Comparison of ENCODE assay signal across 1 cellular context in genomic region chr13:50226515-50227147, GRCh38.
TF ChIP-seq lines count a peak whose summit lies in the region.

No MANE protein-coding gene starts in this region.

TF ChIP-seq in GM12878, 131 proteins besides CTCF, POLR2A, EP300 and RAD21 (continued from another document and continues in another):
- TF ChIP-seq ZNF592 (IDR thresholded peaks at IDR 0.05) (no peak), SREBF1 (IDR thresholded peaks at IDR 0.05; ENCODE audit: low read length) (no peak), ZBTB40 (IDR thresholded peaks at IDR 0.05; ENCODE audit: borderline replicate concordance) (no peak), SMARCA5 (IDR thresholded peaks at IDR 0.05) (no peak), LARP7 (IDR thresholded peaks at IDR 0.05) (no peak), MTA2 (IDR thresholded peaks at IDR 0.05; ENCODE audit: low read depth) (no peak), IKZF2 (IDR thresholded peaks at IDR 0.05) (peak in 1 of 2 experiments; percentile 20; a peak in 1 of 4 replicates), IRF5 (IDR thresholded peaks at IDR 0.05; ENCODE audit: borderline replicate concordance) (no peak), BCL11A (IDR thresholded peaks at IDR 0.05; ENCODE audit: low read depth, low read length) (peak; percentile 38; the same call in 1 of the 2 replicates), JUND (IDR thresholded peaks at IDR 0.05; ENCODE audit: low read depth, low read length) (no peak), NFYA (IDR thresholded peaks at IDR 0.05; ENCODE audit: borderline replicate concordance, low read depth, low read length) (no peak), EGR1 (IDR thresholded peaks at IDR 0.05; ENCODE audit: borderline replicate concordance in 1 of 2, low read depth in 2 of 2, low read length in 2 of 2) (no peak), MEF2B (IDR thresholded peaks at IDR 0.05; ENCODE audit: partially characterized antibody, poor library complexity, severe bottlenecking) (peak; percentile 31), ESRRA (IDR thresholded peaks at IDR 0.05; ENCODE audit: low read length) (no peak), RB1 (IDR thresholded peaks at IDR 0.05; ENCODE audit: borderline replicate concordance) (no peak), CHD1 (IDR thresholded peaks at IDR 0.05; ENCODE audit: low read depth, low read length) (no peak), FOXK2 (IDR thresholded peaks at IDR 0.05) (no peak), SIN3A (IDR thresholded peaks at IDR 0.05; ENCODE audit: low read depth, low read length) (no peak), MEF2A (IDR thresholded peaks at IDR 0.05; ENCODE audit: insufficient read depth, low read depth, low read length) (peak; percentile 73), NFIC (IDR thresholded peaks at IDR 0.05; ENCODE audit: low read depth, low read length) (peak; percentile 94), MTA3 (IDR thresholded peaks at IDR 0.05; ENCODE audit: borderline replicate concordance, low read length) (peak; percentile 79; the same call in 1 of the 2 replicates), PAX8 (IDR thresholded peaks at IDR 0.05) (no peak), NBN (IDR thresholded peaks at IDR 0.05) (no peak), ZNF622 (IDR thresholded peaks at IDR 0.05) (no peak), BMI1 (IDR thresholded peaks at IDR 0.05; ENCODE audit: borderline replicate concordance) (no peak), DPF2 (IDR thresholded peaks at IDR 0.05) (no peak), HSF1 (IDR thresholded peaks at IDR 0.05; ENCODE audit: low read depth, low read length) (no peak), PBX3 (IDR thresholded peaks at IDR 0.05; ENCODE audit: insufficient replicate concordance, low read depth, low read length) (no peak), CBX5 (IDR thresholded peaks at IDR 0.05; ENCODE audit: low read depth) (no peak), POLR2AphosphoS2 (IDR thresholded peaks at IDR 0.05; ENCODE audit: low read depth, low read length) (no peak), SUPT20H (IDR thresholded peaks at IDR 0.05; ENCODE audit: borderline replicate concordance, control insufficient read depth, low read depth, low read length) (no peak), PKNOX1 (IDR thresholded peaks at IDR 0.05) (no peak), ZBTB33 (IDR thresholded peaks at IDR 0.05) (no peak), GABPA (IDR thresholded peaks at IDR 0.05; ENCODE audit: low read depth) (no peak), CBFB (IDR thresholded peaks at IDR 0.05; ENCODE audit: low read depth) (no peak), ZBTB4 (CRISPR knock-in tag; IDR thresholded peaks at IDR 0.05) (no peak), IKZF1 (conservative IDR thresholded peaks at IDR 0.05) (no peak), ATF2 (IDR thresholded peaks at IDR 0.05; ENCODE audit: low read length) (peak; percentile 65), FOXM1 (IDR thresholded peaks at IDR 0.05; ENCODE audit: low read depth, low read length) (peak; percentile 74; the same call in 1 of the 2 replicates), RUNX3 (IDR thresholded peaks at IDR 0.05; ENCODE audit: low read length) (peak; percentile 76), IRF3 (IDR thresholded peaks at IDR 0.05) (no peak)
